In the genomic region with DNA sequence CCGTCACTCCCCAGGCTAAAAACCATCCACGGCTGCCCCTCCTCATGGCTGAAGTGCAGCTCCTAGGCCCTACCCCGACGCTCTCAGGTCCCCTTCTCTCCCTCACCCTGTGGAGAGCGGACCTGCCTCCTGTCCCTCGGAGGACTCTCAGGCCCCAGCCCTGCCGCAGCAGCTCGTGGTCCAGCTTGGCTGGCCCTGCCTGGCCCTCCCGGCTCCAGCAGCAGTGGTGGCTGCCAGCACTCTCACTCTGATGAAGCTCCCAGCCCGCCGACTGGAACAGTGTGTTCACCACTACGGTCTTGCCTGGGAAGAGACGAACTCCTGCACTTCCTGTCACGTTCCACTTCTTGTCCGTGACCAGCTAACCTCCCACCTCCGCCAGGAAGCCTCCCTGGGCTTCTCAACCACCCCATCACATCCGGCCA, we compare ENCODE assay signal across 12 cellular contexts. TPM values are rescaled to one million over a fixed set of nuclear protein-coding genes. Genes with fewer than 3 reads are reported as not detected.
DNase-seq lines count a peak whose midpoint lies in the region; ATAC-seq and TF ChIP-seq lines count a peak whose summit lies in the region.
"Had no signal": no experiment of that assay in that cellular context is flagged by ENCODE, and none has a peak within 500 bp of the region (broad histone marks: within the 10 kb centered on the region; RNA-seq: fewer than 3 reads in every experiment).

No MANE protein-coding gene starts in this region.

- H3K9ac ChIP-seq in GM23248 (peak overlapping the region; percentile 74), colonic mucosa (ENCODE audit: low read depth in 2 of 2, low read length in 2 of 2) (no peak overlapping the region), skeletal muscle tissue (ENCODE audit: low read depth in 1 of 3, low read length in 3 of 3) (peak overlapping the region; percentile 55 to 77 (median 68))

- H3K9me3 ChIP-seq in GM23248 (ENCODE audit: low read depth) (no peaks in the 10 kb centered on the region), colonic mucosa (no peaks in the 10 kb centered on the region), skeletal muscle tissue (ENCODE audit: control insufficient read depth in 3 of 3, low read length in 3 of 3) (no peaks in the 10 kb centered on the region), SJCRH30 (replicated peaks) (no peaks in the 10 kb centered on the region)

- no peaks in the 10 kb centered on the region for H3K36me3 ChIP-seq in GM23248 (ENCODE audit: low read depth)
- H3K36me3 ChIP-seq in colonic mucosa = no peaks in the 10 kb centered on the region
- no peaks in the 10 kb centered on the region for H3K36me3 ChIP-seq in skeletal muscle tissue (ENCODE audit: control insufficient read depth in 3 of 3, insufficient read depth in 3 of 3, low read length in 3 of 3)
- no peaks in the 10 kb centered on the region for H3K36me3 ChIP-seq in SJCRH30

- H4K20me1 ChIP-seq in GM23248 (ENCODE audit: insufficient read depth) = no peaks in the 10 kb centered on the region

- H3F3A ChIP-seq in GM23248 (ENCODE audit: insufficient read depth) = peaks cover 17% of the 10 kb centered on the region

- in situ Hi-C loops in GM23248 (cut with MboI) = no loop called here

- H2AFZ ChIP-seq in GM23248 = peak overlapping the region; percentile 65

- H3K27me3 ChIP-seq in GM23248 (replicated peaks; ENCODE audit: insufficient read depth) (no peaks in the 10 kb centered on the region), colonic mucosa (no peaks in the 10 kb centered on the region), skeletal muscle tissue (ENCODE audit: control insufficient read depth in 3 of 3, insufficient read depth in 3 of 3, low read length in 3 of 3) (no peaks in the 10 kb centered on the region), SJCRH30 (no peaks in the 10 kb centered on the region)

- TF ChIP-seq CTCF in colonic mucosa (IDR thresholded peaks at IDR 0.05) = no peak

- H3K4me3 ChIP-seq in GM23248 = peak overlapping the region; percentile 9; the same call in 1 of the 2 replicates
- H3K4me3 ChIP-seq in colonic mucosa = no peak overlapping the region
- H3K4me3 ChIP-seq in skeletal muscle tissue (ENCODE audit: low read length in 3 of 3) = peak overlapping the region; percentile 28 to 67 (median 30)
- H3K4me3 ChIP-seq in SJCRH30 = no peak overlapping the region

- H3K4me2 ChIP-seq in GM23248 (ENCODE audit: unreplicated experiment) = peak overlapping the region; percentile 50

- WGBS in GM23248 (ENCODE audit: low coverage in 1 of 2, low lambda C conversion rate in 2 of 2, missing lambda C conversion rate in 2 of 2), 2 experiments = 18 to 22% methylated on average over 17 of the region's 17 CpGs

- H3K9me2 ChIP-seq in GM23248 (ENCODE audit: insufficient read depth) = no peaks in the 10 kb centered on the region

- H3K27ac ChIP-seq in GM23248 = peak overlapping the region; percentile 90
- H3K27ac ChIP-seq in colonic mucosa = peak overlapping the region; percentile 33
- peak overlapping the region; percentile 83 for H3K27ac ChIP-seq in skeletal muscle tissue (ENCODE audit: low read depth, low read length)
- H3K27ac ChIP-seq in SJCRH30 = no peak overlapping the region

- DNase-seq in GM23248 (peak; percentile 70), colonic mucosa (no peak), left lobe of liver (ENCODE audit: low spot score) (no peak), GM19240 (ENCODE audit: insufficient read length, low spot score) (no peak), globus pallidus (ENCODE audit: low spot score) (no peak), dermis blood vessel endothelial cell (no peak), SJCRH30 (no peak)
- DNase-seq: activated CD4-positive, alpha-beta T cell treated with anti-CD3 and anti-CD28 coated beads, Interleukin-2, amount 10 ng/mL, durations not matched to agents 24 days and 14 days; NCI-H2081; SHP77 treated with DMSO at 0.1 percent for 48 hours; stimulated activated CD4-positive, alpha-beta T cell treated with anti-CD3 and anti-CD28 coated beads, Interleukin-2, amount 100 ng/mL, for 48 hours had no signal

- intact Hi-C loops in colonic mucosa (cut with DNase I) = no loop called here

- H3K4me1 ChIP-seq in GM23248 (ENCODE audit: insufficient read depth) (peaks cover 29% of the 10 kb centered on the region), colonic mucosa (no peaks in the 10 kb centered on the region), skeletal muscle tissue (ENCODE audit: control insufficient read depth in 3 of 3, insufficient read depth in 3 of 3, low read length in 3 of 3) (peaks cover 45 to 82% (median 72%) of the 10 kb centered on the region in 3 donors), SJCRH30 (peaks cover 19% of the 10 kb centered on the region)

- H3K79me2 ChIP-seq in GM23248 (ENCODE audit: insufficient read depth) = peaks cover 19% of the 10 kb centered on the region

- peak; percentile 34 for ATAC-seq in left lobe of liver

RNA-seq across cellular contexts. Expression of a gene that starts 11.1 kb away (rescaled TPM):
- total RNA-seq in GM23248 (2014; rRNA removed; shearing (Covaris generic)) = 23.9 and 25.8 TPM in 2 replicates
- 28.6 and 29.1 TPM in 2 replicates for polyA plus RNA-seq in GM23248 (2016; fragmentation: Nextera tagmentation; extraction: Ambion mirVana)
- 10 to 100 TPM; 26.8 to 29.7 TPM for total RNA-seq in colonic mucosa
- 7.5 TPM for total RNA-seq in left lobe of liver
- 16.7 TPM for total RNA-seq in skeletal muscle tissue
- 34.8 and 35.4 TPM in 2 replicates for total RNA-seq in dermis blood vessel endothelial cell
- 43.7 and 45.9 TPM in 2 replicates for total RNA-seq in SJCRH30 (2014; rRNA removed; shearing (Covaris generic))

RNA-seq across cellular contexts. Expression of a gene that starts 11.4 kb away (rescaled TPM):
- total RNA-seq in GM23248 (2014; rRNA removed; shearing (Covaris generic)) = 28.9 and 45.8 TPM in 2 replicates
- polyA plus RNA-seq in GM23248 (2016; fragmentation: Nextera tagmentation; extraction: Ambion mirVana) = 96.3 and 108 TPM in 2 replicates
- total RNA-seq in colonic mucosa (10 to 100 TPM; 37.1 to 41.5 TPM), left lobe of liver (17.1 TPM), skeletal muscle tissue (28.2 TPM), dermis blood vessel endothelial cell (24.7 and 26.5 TPM in 2 replicates)
- 43.0 and 47.2 TPM in 2 replicates for total RNA-seq in SJCRH30 (2014; rRNA removed; shearing (Covaris generic))

RNA-seq across cellular contexts. Expression of a gene that starts 22.4 kb away (rescaled TPM):
- 13.2 and 15.0 TPM in 2 replicates for total RNA-seq in GM23248 (2014; rRNA removed; shearing (Covaris generic))
- 12.7 and 13.3 TPM in 2 replicates for polyA plus RNA-seq in GM23248 (2016; fragmentation: Nextera tagmentation; extraction: Ambion mirVana)
- total RNA-seq in colonic mucosa = 10 to 100 TPM in 1 of 2 donors, 1 to 10 TPM in 1; 10.0 to 17.8 TPM
- 6.0 TPM for total RNA-seq in left lobe of liver
- 4.7 TPM for total RNA-seq in skeletal muscle tissue
- 5.6 and 7.5 TPM in 2 replicates for total RNA-seq in dermis blood vessel endothelial cell
- total RNA-seq in SJCRH30 (2014; rRNA removed; shearing (Covaris generic)) = 18.1 and 18.7 TPM in 2 replicates

RNA-seq across cellular contexts. Expression of a gene that starts 28.7 kb away (rescaled TPM):
- 18.5 and 27.2 TPM in 2 replicates for total RNA-seq in GM23248 (2014; rRNA removed; shearing (Covaris generic))
- 28.0 and 32.2 TPM in 2 replicates for polyA plus RNA-seq in GM23248 (2016; fragmentation: Nextera tagmentation; extraction: Ambion mirVana)
- 1,000 to 10,000 TPM; 1,501 to 4,641 TPM for total RNA-seq in colonic mucosa
- 10.2 TPM for total RNA-seq in left lobe of liver
- 64.7 TPM for total RNA-seq in skeletal muscle tissue
- 2.6 and 3.2 TPM in 2 replicates for total RNA-seq in dermis blood vessel endothelial cell
- total RNA-seq in SJCRH30 (2014; rRNA removed; shearing (Covaris generic)) = 66.4 and 84.4 TPM in 2 replicates

Comparison
In these comparisons a context has a peak if more than half of its experiments do, and no peak if none do; other contexts are left out.
1. H3K4me3 ChIP-seq: peak in GM23248 (single experiment) and skeletal muscle tissue (3 of 3); none in colonic mucosa (single experiment) and SJCRH30 (single experiment).
2. H3K9ac ChIP-seq: peak in GM23248 (single experiment) and skeletal muscle tissue (3 of 3); none in colonic mucosa (0 of 2).